Comparison of ENCODE assay signal across 19 cellular contexts in the genomic region with DNA sequence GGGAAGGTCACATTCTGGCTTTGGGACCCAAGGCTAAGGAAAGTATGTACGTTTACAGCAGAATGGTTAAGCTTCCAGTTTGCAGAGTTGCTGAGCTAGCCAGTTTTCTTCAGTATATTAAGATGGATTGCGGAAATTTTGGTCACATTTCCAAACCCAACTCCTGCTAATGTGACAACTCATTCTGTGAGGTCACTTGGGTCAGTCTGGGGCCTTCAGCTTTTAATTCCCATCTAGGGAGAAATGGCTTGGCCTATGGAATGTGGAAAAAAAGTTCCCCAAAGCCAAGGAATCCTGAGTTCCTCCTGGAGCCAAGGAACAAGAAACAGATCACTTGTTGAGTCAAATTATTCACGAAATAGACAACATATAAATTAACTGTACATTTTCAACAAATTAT. TPM values are rescaled to one million over a fixed set of nuclear protein-coding genes. Genes with fewer than 3 reads are reported as not detected.
A peak's percentile ranks its signal among the peaks of the same experiment; 100 is the strongest.
DNase-seq lines count a peak whose midpoint lies in the region; ATAC-seq, FAIRE-seq and TF ChIP-seq lines count a peak whose summit lies in the region.
"Had no signal": no experiment of that assay in that cellular context is flagged by ENCODE, and none has a peak within 500 bp of the region (broad histone marks: within the 10 kb centered on the region; RNA-seq: fewer than 3 reads in every experiment).

No MANE protein-coding gene starts in this region.

- H3K4me3 ChIP-seq in fibroblast of lung (replicated peaks in 1 of 4; ENCODE audit: control extremely low read depth in 1 of 4, insufficient read depth in 1 of 4, low read depth in 3 of 4, low read length in 4 of 4) (no peak overlapping the region), tibial artery (no peak overlapping the region)
- H3K4me3 ChIP-seq: K562, SJCRH30 had no signal

- FAIRE-seq in HTR-8/SVneo (lab: Jason Lieb, UNC), result no peak
- FAIRE-seq: K562 had no signal

- no peaks in the 10 kb centered on the region for H3K36me3 Mint-ChIP-seq in nephron (ENCODE audit: low read depth)
- H3K36me3 Mint-ChIP-seq: CD14-positive monocyte had no signal

- H3K27me3 ChIP-seq in fibroblast of lung (ENCODE audit: control insufficient read depth, insufficient read depth, low read length) (no peaks in the 10 kb centered on the region), tibial artery (no peaks in the 10 kb centered on the region)
- H3K27me3 ChIP-seq: SJCRH30 had no signal

- ATAC-seq in SK-N-SH treated with all-trans-retinoic acid at 6 μM for 48 hours, result no peak
- ATAC-seq: K562, PC-3 had no signal

- H2AFZ ChIP-seq in fibroblast of lung (ENCODE audit: low read length), result no peak overlapping the region

- H3K27ac Mint-ChIP-seq in nephron, result peak overlapping the region; percentile 57 to 89 (median 74)

- no peaks in the 10 kb centered on the region for H3K9me3 Mint-ChIP-seq in nephron
- H3K9me3 Mint-ChIP-seq: CD14-positive monocyte, H9 had no signal

- H3K36me3 ChIP-seq in fibroblast of lung (ENCODE audit: control insufficient read depth, insufficient read depth, low read length), result no peaks in the 10 kb centered on the region
- H3K36me3 ChIP-seq in tibial artery, result no peaks in the 10 kb centered on the region
- H3K36me3 ChIP-seq: SJCRH30 had no signal

- H3K4me3 Mint-ChIP-seq in nephron, result no peak overlapping the region
- H3K4me3 Mint-ChIP-seq: CD14-positive monocyte, H9 had no signal

- H3K9ac ChIP-seq in fibroblast of lung (ENCODE audit: insufficient read depth, low read length), result no peak overlapping the region

- H3K4me1 ChIP-seq in fibroblast of lung (ENCODE audit: control insufficient read depth, extremely low read depth, insufficient read depth, low read length) (peaks cover 3% of the 10 kb centered on the region), tibial artery (peaks cover 0 to 39% (median 4%) of the 10 kb centered on the region in 4 donors)

- H3K4me2 ChIP-seq in fibroblast of lung (ENCODE audit: extremely low read depth, insufficient read depth, low read length), result no peak overlapping the region

- TF ChIP-seq CTCF in fibroblast of lung (conservative IDR thresholded peaks at IDR 0.05 in 1 of 2, IDR thresholded peaks at IDR 0.05 in 1 of 2; ENCODE audit: low read depth in 1 of 2, low read length in 2 of 2) (no peak), nephron (IDR thresholded peaks at IDR 0.05; ENCODE audit: unreplicated experiment in 3 of 3) (no peak), tibial artery (IDR thresholded peaks at IDR 0.05) (no peak)

- H3K9me3 ChIP-seq in fibroblast of lung (ENCODE audit: control insufficient read depth, insufficient read depth, low read depth, low read length) (no peaks in the 10 kb centered on the region), tibial artery (no peaks in the 10 kb centered on the region)
- H3K9me3 ChIP-seq: SJCRH30 had no signal

- H4K20me1 ChIP-seq in fibroblast of lung (ENCODE audit: control insufficient read depth, extremely low read depth, insufficient read depth, low read length), result no peaks in the 10 kb centered on the region

- DNase-seq in M059J (ENCODE audit: low read depth) (peak; percentile 49), fibroblast of lung (ENCODE audit: low read depth in 2 of 2) (peak; percentile 38 to 53), tibial artery (no peak), HTR-8/SVneo (ENCODE audit: insufficient read length, low spot score) (no peak), NK-92 (lab: John Stamatoyannopoulos, UW; ENCODE audit: unreplicated experiment) (no peak)
- DNase-seq: AML-193, H9, MV-4-11, NCI-H2029, NCI-H2171, NCI-H446 treated with DMSO at 0.1 percent for 48 hours, PC-3, SJCRH30 had no signal

- no peaks in the 10 kb centered on the region for H3K79me2 ChIP-seq in fibroblast of lung (ENCODE audit: control insufficient read depth, insufficient read depth, low read length)

- no peak overlapping the region for H3K27ac ChIP-seq in fibroblast of lung (ENCODE audit: insufficient read depth, low read length)
- peak overlapping the region; percentile 36 to 44 for H3K27ac ChIP-seq in tibial artery
- H3K27ac ChIP-seq: SJCRH30 had no signal

- H3K4me1 Mint-ChIP-seq in nephron, result peaks cover 59% of the 10 kb centered on the region

- H3K27me3 Mint-ChIP-seq in nephron (ENCODE audit: low read depth), result no peaks in the 10 kb centered on the region

- intact Hi-C loops in tibial artery (cut with DNase I; ENCODE audit: low total_unique reads), result loop anchor here (10.0 kb wide), 1 partner anchor 591 kb away; no protein-coding TSS in a partner anchor

TF ChIP-seq in SK-N-SH treated with all-trans-retinoic acid at 6 μM for 48 hours, 23 proteins besides CTCF, POLR2A, EP300 and RAD21:
- TF ChIP-seq ZC3H10 (CRISPR knock-in tag; IDR thresholded peaks at IDR 0.05), result no peak
- TF ChIP-seq ZFP30 (CRISPR knock-in tag; IDR thresholded peaks at IDR 0.05), result no peak
- TF ChIP-seq ZNF565 (CRISPR knock-in tag; conservative IDR thresholded peaks at IDR 0.05; ENCODE audit: low read depth), result no peak
- TF ChIP-seq ZNF8 (CRISPR knock-in tag; IDR thresholded peaks at IDR 0.05), result no peak
- no peak for TF ChIP-seq BACH2 (CRISPR knock-in tag; IDR thresholded peaks at IDR 0.05; ENCODE audit: borderline replicate concordance)
- no peak for TF ChIP-seq ZNF70 (CRISPR knock-in tag; IDR thresholded peaks at IDR 0.05)
- TF ChIP-seq OSR1 (CRISPR knock-in tag; IDR thresholded peaks at IDR 0.05), result no peak
- TF ChIP-seq RARB (CRISPR knock-in tag; IDR thresholded peaks at IDR 0.05), result no peak
- TF ChIP-seq ARNTL (CRISPR knock-in tag; IDR thresholded peaks at IDR 0.05; ENCODE audit: borderline replicate concordance, low read depth), result no peak
- no peak for TF ChIP-seq PPARA (CRISPR knock-in tag; IDR thresholded peaks at IDR 0.05; ENCODE audit: borderline replicate concordance)
- no peak for TF ChIP-seq TCF4 (CRISPR knock-in tag; IDR thresholded peaks at IDR 0.05; ENCODE audit: borderline replicate concordance)
- TF ChIP-seq ZFP3 (CRISPR knock-in tag; IDR thresholded peaks at IDR 0.05), result no peak
- TF ChIP-seq, protein P1, sequence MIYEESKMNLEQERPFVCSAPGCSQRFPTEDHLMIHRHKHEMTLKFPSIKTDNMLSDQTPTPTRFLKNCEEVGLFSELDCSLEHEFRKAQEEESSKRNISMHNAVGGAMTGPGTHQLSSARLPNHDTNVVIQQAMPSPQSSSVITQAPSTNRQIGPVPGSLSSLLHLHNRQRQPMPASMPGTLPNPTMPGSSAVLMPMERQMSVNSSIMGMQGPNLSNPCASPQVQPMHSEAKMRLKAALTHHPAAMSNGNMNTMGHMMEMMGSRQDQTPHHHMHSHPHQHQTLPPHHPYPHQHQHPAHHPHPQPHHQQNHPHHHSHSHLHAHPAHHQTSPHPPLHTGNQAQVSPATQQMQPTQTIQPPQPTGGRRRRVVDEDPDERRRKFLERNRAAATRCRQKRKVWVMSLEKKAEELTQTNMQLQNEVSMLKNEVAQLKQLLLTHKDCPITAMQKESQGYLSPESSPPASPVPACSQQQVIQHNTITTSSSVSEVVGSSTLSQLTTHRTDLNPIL (CRISPR knock-in tag; IDR thresholded peaks at IDR 0.05; ENCODE audit: low read depth), result no peak
- TF ChIP-seq GLIS3 (CRISPR knock-in tag; IDR thresholded peaks at IDR 0.05), result no peak
- TF ChIP-seq, protein P2, sequence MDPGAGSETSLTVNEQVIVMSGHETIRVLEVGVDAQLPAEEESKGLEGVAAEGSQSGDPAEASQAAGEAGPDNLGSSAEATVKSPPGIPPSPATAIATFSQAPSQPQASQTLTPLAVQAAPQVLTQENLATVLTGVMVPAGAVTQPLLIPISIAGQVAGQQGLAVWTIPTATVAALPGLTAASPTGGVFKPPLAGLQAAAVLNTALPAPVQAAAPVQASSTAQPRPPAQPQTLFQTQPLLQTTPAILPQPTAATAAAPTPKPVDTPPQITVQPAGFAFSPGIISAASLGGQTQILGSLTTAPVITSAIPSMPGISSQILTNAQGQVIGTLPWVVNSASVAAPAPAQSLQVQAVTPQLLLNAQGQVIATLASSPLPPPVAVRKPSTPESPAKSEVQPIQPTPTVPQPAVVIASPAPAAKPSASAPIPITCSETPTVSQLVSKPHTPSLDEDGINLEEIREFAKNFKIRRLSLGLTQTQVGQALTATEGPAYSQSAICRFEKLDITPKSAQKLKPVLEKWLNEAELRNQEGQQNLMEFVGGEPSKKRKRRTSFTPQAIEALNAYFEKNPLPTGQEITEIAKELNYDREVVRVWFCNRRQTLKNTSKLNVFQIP (CRISPR knock-in tag; IDR thresholded peaks at IDR 0.05; ENCODE audit: borderline replicate concordance, low read depth), result no peak
- TF ChIP-seq TOX (CRISPR knock-in tag; IDR thresholded peaks at IDR 0.05; ENCODE audit: borderline replicate concordance), result no peak
- TF ChIP-seq CSRNP3 (CRISPR knock-in tag; IDR thresholded peaks at IDR 0.05), result no peak

RNA-seq across cellular contexts. Expression of gene KCNV2, which starts 8.6 kb away (rescaled TPM):
- total RNA-seq in M059J (2014; rRNA removed; shearing (Covaris generic)), result not detected in 2 replicates
- not detected in 2 replicates for total RNA-seq in fibroblast of lung
- not detected in 2 replicates for polyA plus RNA-seq in fibroblast of lung
- 0.05 TPM in 1 of 2 replicates, not detected in the other for polyA plus RNA-seq in fibroblast of lung (2012)
- not detected in 2 replicates for polyA minus RNA-seq in fibroblast of lung (ENCODE audit: low replicate concordance)
- total RNA-seq: Daoy, H9, HT1080, K562, PC-3, SJCRH30 had no signal
- polyA plus RNA-seq: CD14-positive monocyte had no signal

Comparison
In these comparisons a context has a peak if more than half of its experiments do, and no peak if none do; other contexts are left out.
1. DNase-seq: peak in M059J (single experiment) and fibroblast of lung (2 of 2); none in tibial artery (0 of 2), HTR-8/SVneo (single experiment) and NK-92 (single experiment).